27 cellular contexts compared by ENCODE assay signal in the genomic region with DNA sequence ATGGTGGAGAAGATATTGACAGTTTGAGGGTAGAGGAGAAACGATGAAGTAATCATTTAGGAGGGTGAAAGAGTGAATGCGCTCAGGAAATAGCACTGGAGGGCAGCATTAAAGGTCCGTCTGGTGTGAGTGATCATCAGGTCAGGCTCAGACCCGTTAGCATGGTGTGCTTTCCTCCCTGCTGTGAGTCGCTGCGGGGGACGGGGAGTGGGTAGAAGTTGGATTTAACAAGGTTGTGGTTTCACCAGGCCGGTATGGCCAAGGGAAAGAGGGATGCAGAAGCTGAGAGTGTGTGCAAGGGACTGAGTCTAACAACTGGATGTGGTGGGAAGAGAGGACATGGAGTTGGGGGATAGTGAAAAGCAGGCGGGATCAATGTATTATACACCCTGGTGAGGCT. TPM values are rescaled to one million over a fixed set of nuclear protein-coding genes. Genes with fewer than 3 reads are reported as not detected.
"Had no signal": no experiment of that assay in that cellular context is flagged by ENCODE, and none has a peak within 500 bp of the region (broad histone marks: within the 10 kb centered on the region; RNA-seq: fewer than 3 reads in every experiment).

No MANE protein-coding gene starts in this region.

- DNase-seq: activated CD4-positive, alpha-beta memory T cell treated with anti-CD3 and anti-CD28 coated beads, Interleukin-2, amount 10 ng/mL, durations not matched to agents 7 days and 5 days; activated CD4-positive, alpha-beta T cell treated with anti-CD3 and anti-CD28 coated beads, Interleukin-2, amount 10 ng/mL, durations not matched to agents 24 days and 14 days; activated effector memory CD4-positive, alpha-beta T cell treated with anti-CD3 and anti-CD28 coated beads, Interleukin-2, amount 50 U/mL, for 16 hours; activated naive CD4-positive, alpha-beta T cell treated with anti-CD3 and anti-CD28 coated beads, Interleukin-2, amount 10 ng/mL, durations not matched to agents 7 days and 5 days; activated T-cell treated with anti-CD3 and anti-CD28 coated beads for 4 hours; amygdala; cortex of kidney; erythroblast; foreskin melanocyte; glutamatergic neuron; immature natural killer cell; kidney glomerular epithelial cell; left lung; naive thymus-derived CD8-positive, alpha-beta T cell; sigmoid colon; stimulated activated CD4-positive, alpha-beta T cell treated with anti-CD3 and anti-CD28 coated beads, Interleukin-2, amount 100 ng/mL, for 48 hours; stimulated activated CD8-positive, alpha-beta memory T cell treated with anti-CD3 and anti-CD28 coated beads, Interleukin-4, amount 100 ng/mL, for 48 hours; stimulated activated naive CD4-positive, alpha-beta T cell; T-helper 2 cell had no signal

- H3K4me1 ChIP-seq: neural progenitor cell had no signal

- ATAC-seq: activated CD4-positive, CD25-positive, alpha-beta regulatory T cell treated with anti-CD3 and anti-CD28 coated beads, Interleukin-2, amount 50 U/mL, for 24 hours; left lung; naive thymus-derived CD8-positive, alpha-beta T cell had no signal

- FAIRE-seq: endometrium had no signal

- H3K27me3 ChIP-seq: cardiac muscle cell, hepatocyte, left lung, neural progenitor cell, sigmoid colon had no signal

- H3K4me3 ChIP-seq: cardiac muscle cell, hepatocyte, left lung, lung, neural progenitor cell, sigmoid colon, thoracic aorta had no signal

- H3K27ac ChIP-seq: cardiac muscle cell, hepatocyte, left lung, neural progenitor cell, sigmoid colon, thoracic aorta, VCaP had no signal

- H3K36me3 ChIP-seq: cardiac muscle cell, left lung, neural progenitor cell, sigmoid colon, thoracic aorta had no signal

- H3K9me3 ChIP-seq: left lung, sigmoid colon, thoracic aorta had no signal

RNA-seq across cellular contexts. Expression of a gene that starts 59.2 kb away (rescaled TPM):
- total RNA-seq: activated CD4-positive, alpha-beta memory T cell treated with anti-CD3 and anti-CD28 coated beads, Interleukin-2, amount 10 ng/mL, durations not matched to agents 7 days and 5 days; activated CD4-positive, alpha-beta T cell treated with anti-CD3 and anti-CD28 coated beads, Interleukin-2, amount 10 ng/mL, durations not matched to agents 24 days and 14 days had no signal
- polyA plus RNA-seq: immature natural killer cell; naive thymus-derived CD8-positive, alpha-beta T cell had no signal
